31 cellular contexts compared by ENCODE assay signal in genomic region chr1:202264300-202265075, GRCh38.
DNase-seq lines count a peak whose midpoint lies in the region; TF ChIP-seq lines count a peak whose summit lies in the region.
"Had no signal": no experiment of that assay in that cellular context is flagged by ENCODE, and none has a peak within 500 bp of the region (broad histone marks: within the 10 kb centered on the region; RNA-seq: fewer than 3 reads in every experiment).

No MANE protein-coding gene starts in this region.

- H3K9ac ChIP-seq in GM23248 (no peak overlapping the region), neural cell (ENCODE audit: low read length) (peak overlapping the region; percentile 32)
- H3K9ac ChIP-seq: KMS-11, parathyroid adenoma had no signal

- 15 to 20% methylated on average over 9 of the region's 9 CpGs for WGBS in GM23248 (ENCODE audit: low coverage in 1 of 2, low lambda C conversion rate in 2 of 2, missing lambda C conversion rate in 2 of 2), 2 experiments

- no peaks in the 10 kb centered on the region for H3K4me1 ChIP-seq in GM23248 (ENCODE audit: insufficient read depth)
- no peaks in the 10 kb centered on the region for H3K4me1 ChIP-seq in vagina
- H3K4me1 ChIP-seq: HAP-1, heart left ventricle, parathyroid adenoma, testis had no signal

- TF ChIP-seq CTCF in astrocyte of the cerebellum (IDR thresholded peaks at IDR 0.05; ENCODE audit: low read depth, low read length, missing control alignments) (no peak), neural cell (IDR thresholded peaks at IDR 0.05; ENCODE audit: poor library complexity, severe bottlenecking) (no peak), vagina (IDR thresholded peaks at IDR 0.05) (no peak)

- H3K27me3 ChIP-seq in GM23248 (replicated peaks; ENCODE audit: insufficient read depth) (peaks cover 56% of the 10 kb centered on the region), neural cell (ENCODE audit: insufficient read depth, low read depth, low read length) (no peaks in the 10 kb centered on the region), vagina (peaks cover 3% of the 10 kb centered on the region)
- H3K27me3 ChIP-seq: testis had no signal

- H3K9me3 ChIP-seq in GM23248 (ENCODE audit: low read depth): no peaks in the 10 kb centered on the region
- no peaks in the 10 kb centered on the region for H3K9me3 ChIP-seq in neural cell (ENCODE audit: low read length)
- H3K9me3 ChIP-seq in vagina: no peaks in the 10 kb centered on the region
- H3K9me3 ChIP-seq: testis had no signal

- no peak for TF ChIP-seq POLR2A in vagina (IDR thresholded peaks at IDR 0.05)

- H4K20me1 ChIP-seq in GM23248 (ENCODE audit: insufficient read depth) (no peaks in the 10 kb centered on the region), neural cell (ENCODE audit: insufficient read depth) (no peaks in the 10 kb centered on the region)

- H2AFZ ChIP-seq in GM23248: no peak overlapping the region
- H2AFZ ChIP-seq in neural cell (ENCODE audit: low read depth, low read length): peak overlapping the region; percentile 17
- H2AFZ ChIP-seq: parathyroid adenoma, PC-9 had no signal

- in situ Hi-C loops in GM23248 (cut with MboI) (no loop called here), astrocyte of the cerebellum (cut with HindIII; ENCODE audit: low sequenced_read_pairs) (no loop called here)

- no peak for TF ChIP-seq RAD21 in neural cell (conservative IDR thresholded peaks at IDR 0.05)

- no peaks in the 10 kb centered on the region for H3K79me2 ChIP-seq in GM23248 (ENCODE audit: insufficient read depth)
- H3K79me2 ChIP-seq in neural cell (replicated peaks; ENCODE audit: insufficient read depth, low read length): no peaks in the 10 kb centered on the region
- H3K79me2 ChIP-seq: parathyroid adenoma had no signal

- H3K4me3 ChIP-seq in GM23248: no peak overlapping the region
- H3K4me3 ChIP-seq in astrocyte of the cerebellum (ENCODE audit: low read depth, low read length): no peak overlapping the region
- H3K4me3 ChIP-seq in neural cell (ENCODE audit: low read length): peak overlapping the region; percentile 29
- no peak overlapping the region for H3K4me3 ChIP-seq in vagina
- H3K4me3 ChIP-seq: HAP-1, heart left ventricle, PC-9, testis had no signal

- TF ChIP-seq EP300 in neural cell (conservative IDR thresholded peaks at IDR 0.05; ENCODE audit: poor library complexity, severe bottlenecking): peak; percentile 30

- no peak overlapping the region for H3K27ac ChIP-seq in GM23248
- peak overlapping the region; percentile 76 for H3K27ac ChIP-seq in neural cell (ENCODE audit: low read length)
- no peak overlapping the region for H3K27ac ChIP-seq in vagina
- H3K27ac ChIP-seq: heart left ventricle, KMS-11, parathyroid adenoma, PC-9, testis had no signal

- H3K4me2 ChIP-seq in GM23248 (ENCODE audit: unreplicated experiment) (no peak overlapping the region), neural cell (ENCODE audit: low read length) (no peak overlapping the region)
- H3K4me2 ChIP-seq: KMS-11, PC-9 had no signal

- H3K9me2 ChIP-seq in GM23248 (ENCODE audit: insufficient read depth): no peaks in the 10 kb centered on the region
- no peaks in the 10 kb centered on the region for H3K9me2 ChIP-seq in neural cell (ENCODE audit: insufficient read depth, low read length)

- peak; percentile 31 for DNase-seq in AG08395 (ENCODE audit: low spot score)
- DNase-seq in GM23248: peak; percentile 15
- DNase-seq in astrocyte of the cerebellum (ENCODE audit: low read depth): peak; percentile 31
- no peak for DNase-seq in NAMALWA (ENCODE audit: low spot score)
- DNase-seq in NOMO-1 treated with DMSO at 0.1 percent for 48 hours (lab: John Stamatoyannopoulos, UW; ENCODE audit: unreplicated experiment): no peak
- no peak for DNase-seq in vagina (ENCODE audit: extremely low spot score in 2 of 2)
- DNase-seq: ACHN; activated CD4-positive, alpha-beta T cell treated with anti-CD3 and anti-CD28 coated beads for 36 hours; activated CD8-positive, alpha-beta T cell treated with anti-CD3 and anti-CD28 coated beads for 36 hours; activated naive CD8-positive, alpha-beta T cell treated with anti-CD3 and anti-CD28 coated beads for 36 hours; cerebellar nuclear complex; dermis blood vessel endothelial cell; EL; foreskin melanocyte; heart left ventricle; kidney; MM.1S; NCI-H1417 treated with DMSO at 0.1 percent for 48 hours; NCI-H2029 treated with DMSO at 0.1 percent for 48 hours; NCI-H2227 treated with DMSO at 0.1 percent for 48 hours; NCI-H526; NK-92 treated with Interleukin-12 subunit alpha and Interleukin-12 subunit beta, amount 100 ng/mL, for 24 hours; PC-9; SHP77; stimulated activated CD4-positive, alpha-beta T cell treated with anti-CD3 and anti-CD28 coated beads, Interleukin-2, amount 100 ng/mL, for 24 hours; stimulated activated CD8-positive, alpha-beta memory T cell treated with anti-CD3 and anti-CD28 coated beads, Interleukin-4, amount 100 ng/mL, for 48 hours; testis had no signal

- intact Hi-C loops in vagina (cut with DNase I): no loop called here

- H3F3A ChIP-seq in GM23248 (ENCODE audit: insufficient read depth) (no peaks in the 10 kb centered on the region), neural cell (ENCODE audit: insufficient read depth, low read length, poor library complexity, severe bottlenecking) (no peaks in the 10 kb centered on the region)

- H3K36me3 ChIP-seq in GM23248 (ENCODE audit: low read depth) (no peaks in the 10 kb centered on the region), neural cell (ENCODE audit: insufficient read depth, low read length) (no peaks in the 10 kb centered on the region), vagina (no peaks in the 10 kb centered on the region)
- H3K36me3 ChIP-seq: HAP-1, heart left ventricle had no signal

TF ChIP-seq in neural cell, 6 proteins besides CTCF, POLR2A, EP300 and RAD21:
- TF ChIP-seq POLR2AphosphoS5 (IDR thresholded peaks at IDR 0.05): peak; percentile 10
- TF ChIP-seq, protein P1, sequence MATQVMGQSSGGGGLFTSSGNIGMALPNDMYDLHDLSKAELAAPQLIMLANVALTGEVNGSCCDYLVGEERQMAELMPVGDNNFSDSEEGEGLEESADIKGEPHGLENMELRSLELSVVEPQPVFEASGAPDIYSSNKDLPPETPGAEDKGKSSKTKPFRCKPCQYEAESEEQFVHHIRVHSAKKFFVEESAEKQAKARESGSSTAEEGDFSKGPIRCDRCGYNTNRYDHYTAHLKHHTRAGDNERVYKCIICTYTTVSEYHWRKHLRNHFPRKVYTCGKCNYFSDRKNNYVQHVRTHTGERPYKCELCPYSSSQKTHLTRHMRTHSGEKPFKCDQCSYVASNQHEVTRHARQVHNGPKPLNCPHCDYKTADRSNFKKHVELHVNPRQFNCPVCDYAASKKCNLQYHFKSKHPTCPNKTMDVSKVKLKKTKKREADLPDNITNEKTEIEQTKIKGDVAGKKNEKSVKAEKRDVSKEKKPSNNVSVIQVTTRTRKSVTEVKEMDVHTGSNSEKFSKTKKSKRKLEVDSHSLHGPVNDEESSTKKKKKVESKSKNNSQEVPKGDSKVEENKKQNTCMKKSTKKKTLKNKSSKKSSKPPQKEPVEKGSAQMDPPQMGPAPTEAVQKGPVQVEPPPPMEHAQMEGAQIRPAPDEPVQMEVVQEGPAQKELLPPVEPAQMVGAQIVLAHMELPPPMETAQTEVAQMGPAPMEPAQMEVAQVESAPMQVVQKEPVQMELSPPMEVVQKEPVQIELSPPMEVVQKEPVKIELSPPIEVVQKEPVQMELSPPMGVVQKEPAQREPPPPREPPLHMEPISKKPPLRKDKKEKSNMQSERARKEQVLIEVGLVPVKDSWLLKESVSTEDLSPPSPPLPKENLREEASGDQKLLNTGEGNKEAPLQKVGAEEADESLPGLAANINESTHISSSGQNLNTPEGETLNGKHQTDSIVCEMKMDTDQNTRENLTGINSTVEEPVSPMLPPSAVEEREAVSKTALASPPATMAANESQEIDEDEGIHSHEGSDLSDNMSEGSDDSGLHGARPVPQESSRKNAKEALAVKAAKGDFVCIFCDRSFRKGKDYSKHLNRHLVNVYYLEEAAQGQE (IDR thresholded peaks at IDR 0.05; ENCODE audit: borderline replicate concordance): peak; percentile 56
- TF ChIP-seq SMC3 (conservative IDR thresholded peaks at IDR 0.05; ENCODE audit: poor library complexity): no peak

Comparison
In these comparisons a context has a peak if more than half of its experiments do, and no peak if none do; other contexts are left out.
1. DNase-seq: peak in AG08395 (single experiment), GM23248 (single experiment) and astrocyte of the cerebellum (single experiment); none in NAMALWA (single experiment), NOMO-1 treated with DMSO at 0.1 percent for 48 hours (single experiment) and vagina (0 of 2).